Comparison of ENCODE assay signal across 23 cellular contexts in genomic region chr17:4397840-4398239, GRCh38. TPM values are rescaled to one million over a fixed set of nuclear protein-coding genes. Genes with fewer than 3 reads are reported as not detected.
"Had no signal": no experiment of that assay in that cellular context is flagged by ENCODE, and none has a peak within 500 bp of the region (broad histone marks: within the 10 kb centered on the region; RNA-seq: fewer than 3 reads in every experiment).

No MANE protein-coding gene starts in this region.

- H3K27me3 Mint-ChIP-seq: activated CD4-positive, alpha-beta T cell treated with anti-CD3 and anti-CD28 coated beads, Interleukin-2, amount 10 ng/mL, durations not matched to agents 24 days and 14 days; activated CD8-positive, alpha-beta memory T cell treated with anti-CD3 and anti-CD28 coated beads, Interleukin-2, amount 10 ng/mL, durations not matched to agents 7 days and 5 days; activated naive CD4-positive, alpha-beta T cell treated with anti-CD3 and anti-CD28 coated beads, Interleukin-2, amount 50 U/mL, for 24 hours; activated T-cell treated with anti-CD3 and anti-CD28 coated beads, Interleukin-2, amount 50 U/mL, for 24 hours had no signal

- H3K36me3 ChIP-seq: breast epithelium, SJCRH30 had no signal

- DNase-seq: activated CD4-positive, alpha-beta T cell treated with anti-CD3 and anti-CD28 coated beads for 1 hour; activated CD4-positive, alpha-beta T cell treated with anti-CD3 and anti-CD28 coated beads, Interleukin-2, amount 10 ng/mL, durations not matched to agents 24 days and 14 days; activated CD4-positive, alpha-beta T cell treated with anti-CD3 and anti-CD28 coated beads, Interleukin-2, amount 50 U/mL, for 48 hours; activated CD8-positive, alpha-beta memory T cell treated with anti-CD3 and anti-CD28 coated beads, Interleukin-2, amount 10 ng/mL, durations not matched to agents 7 days and 5 days; activated effector memory CD4-positive, alpha-beta T cell treated with Interleukin-2 at 50 U/mL for 16 hours; activated naive CD4-positive, alpha-beta T cell; activated T-cell treated with anti-CD3 and anti-CD28 coated beads, Interleukin-2, amount 50 U/mL, for 24 hours; aorta; caudate nucleus; NCI-H1105 treated with DMSO at 0.1 percent for 48 hours; NCI-H1436 treated with DMSO at 0.1 percent for 48 hours; NCI-H187; NCI-H2081; NCI-H446; NCI-H524; SJCRH30 had no signal

- H3K9me3 ChIP-seq: breast epithelium, SJCRH30 had no signal

- H3K4me3 Mint-ChIP-seq: activated CD4-positive, alpha-beta T cell treated with anti-CD3 and anti-CD28 coated beads, Interleukin-2, amount 10 ng/mL, durations not matched to agents 24 days and 14 days; activated CD8-positive, alpha-beta memory T cell treated with anti-CD3 and anti-CD28 coated beads, Interleukin-2, amount 10 ng/mL, durations not matched to agents 7 days and 5 days; activated naive CD4-positive, alpha-beta T cell treated with anti-CD3 and anti-CD28 coated beads, Interleukin-2, amount 50 U/mL, for 24 hours; activated T-cell treated with anti-CD3 and anti-CD28 coated beads, Interleukin-2, amount 50 U/mL, for 24 hours; activated T-helper 1 cell treated with anti-CD3 and anti-CD28 coated beads, Interleukin-12 subunit alpha, Interleukin-12 subunit beta, Interleukin-2, Interleukin-4 antibody, amounts not matched to agents 30 ng/mL and 10 ng/mL and 1 ng/mL, durations not matched to agents 14 hours and 24 hours and 36 hours; T-helper 1 cell treated with Interleukin-12 subunit alpha and Interleukin-12 subunit beta and Interleukin-4 antibody, amounts not matched to agents 30 μg/mL and 1 μg/mL, for 36 hours had no signal

- H3K4me1 ChIP-seq: breast epithelium, SJCRH30 had no signal

- H3K36me3 Mint-ChIP-seq: activated CD8-positive, alpha-beta memory T cell treated with anti-CD3 and anti-CD28 coated beads, Interleukin-2, amount 10 ng/mL, durations not matched to agents 7 days and 5 days; activated naive CD4-positive, alpha-beta T cell treated with anti-CD3 and anti-CD28 coated beads, Interleukin-2, amount 50 U/mL, for 24 hours had no signal

- H3K27me3 ChIP-seq: breast epithelium, SJCRH30 had no signal

- H3K9me3 Mint-ChIP-seq: activated CD4-positive, alpha-beta T cell treated with anti-CD3 and anti-CD28 coated beads, Interleukin-2, amount 10 ng/mL, durations not matched to agents 24 days and 14 days; activated naive CD4-positive, alpha-beta T cell treated with anti-CD3 and anti-CD28 coated beads, Interleukin-2, amount 50 U/mL, for 24 hours; activated T-cell treated with anti-CD3 and anti-CD28 coated beads, Interleukin-2, amount 50 U/mL, for 24 hours; activated T-helper 1 cell treated with anti-CD3 and anti-CD28 coated beads, Interleukin-12 subunit alpha, Interleukin-12 subunit beta, Interleukin-2, Interleukin-4 antibody, amounts not matched to agents 30 ng/mL and 10 ng/mL and 1 ng/mL, durations not matched to agents 14 hours and 24 hours and 36 hours; T-helper 1 cell treated with Interleukin-12 subunit alpha and Interleukin-12 subunit beta and Interleukin-4 antibody, amounts not matched to agents 30 μg/mL and 1 μg/mL, for 36 hours had no signal

- H3K27ac ChIP-seq: breast epithelium, SJCRH30 had no signal

- ATAC-seq: activated CD8-positive, alpha-beta memory T cell treated with anti-CD3 and anti-CD28 coated beads, Interleukin-2, amount 10 ng/mL, durations not matched to agents 7 days and 5 days; Right ventricle myocardium inferior; SK-N-SH treated with all-trans-retinoic acid at 6 μM for 48 hours had no signal

- H3K27ac Mint-ChIP-seq: activated CD4-positive, alpha-beta T cell treated with anti-CD3 and anti-CD28 coated beads, Interleukin-2, amount 10 ng/mL, durations not matched to agents 24 days and 14 days; activated CD8-positive, alpha-beta memory T cell treated with anti-CD3 and anti-CD28 coated beads, Interleukin-2, amount 10 ng/mL, durations not matched to agents 7 days and 5 days; activated naive CD4-positive, alpha-beta T cell treated with anti-CD3 and anti-CD28 coated beads, Interleukin-2, amount 50 U/mL, for 24 hours; activated T-cell treated with anti-CD3 and anti-CD28 coated beads, Interleukin-2, amount 50 U/mL, for 24 hours; activated T-helper 1 cell treated with anti-CD3 and anti-CD28 coated beads, Interleukin-12 subunit alpha, Interleukin-12 subunit beta, Interleukin-2, Interleukin-4 antibody, amounts not matched to agents 30 ng/mL and 10 ng/mL and 1 ng/mL, durations not matched to agents 14 hours and 24 hours and 36 hours; T-helper 1 cell treated with Interleukin-12 subunit alpha and Interleukin-12 subunit beta and Interleukin-4 antibody, amounts not matched to agents 30 μg/mL and 1 μg/mL, for 36 hours had no signal

- H3K4me3 ChIP-seq: breast epithelium, SJCRH30 had no signal

RNA-seq across cellular contexts. Expression of gene SPNS3, which starts 35.9 kb away (rescaled TPM):
- total RNA-seq: RPMI7951, SJCRH30 had no signal
